In genomic region chr4:77952399-77952974, GRCh38 we compare ENCODE assay signal across 17 cellular contexts.
A peak's percentile ranks its signal among the peaks of the same experiment; 100 is the strongest.
DNase-seq lines count a peak whose midpoint lies in the region; ATAC-seq, FAIRE-seq and TF ChIP-seq lines count a peak whose summit lies in the region.
"Had no signal": no experiment of that assay in that cellular context is flagged by ENCODE, and none has a peak within 500 bp of the region (broad histone marks: within the 10 kb centered on the region; RNA-seq: fewer than 3 reads in every experiment).

No MANE protein-coding gene starts in this region.

- H3K36me3 Mint-ChIP-seq in activated CD8-positive, alpha-beta T cell treated with anti-CD3 and anti-CD28 coated beads for 36 hours (ENCODE audit: low read depth), result peaks cover 21% of the 10 kb centered on the region
- peaks cover 26% of the 10 kb centered on the region for H3K36me3 Mint-ChIP-seq in activated CD8-positive, alpha-beta T cell treated with anti-CD3 and anti-CD28 coated beads, Interleukin-2, amount 10 ng/mL, durations not matched to agents 7 days and 5 days (ENCODE audit: low read depth)
- H3K36me3 Mint-ChIP-seq in activated T-helper 2 cell treated with anti-CD3 and anti-CD28 coated beads, Interferon-gamma antibody, Interleukin-2, Interleukin-4, amounts not matched to agents 10 μg/mL and 5 μg/mL and 100 μg/mL, durations not matched to agents 14 hours and 24 hours and 36 hours (ENCODE audit: low read depth), result peaks cover 36% of the 10 kb centered on the region
- peaks cover 46% of the 10 kb centered on the region for H3K36me3 Mint-ChIP-seq in stimulated activated effector memory CD8-positive, alpha-beta T cell treated with anti-CD3 and anti-CD28 coated beads, Interleukin-12 subunit alpha, Interleukin-12 subunit beta, amount 100 ng/mL, for 72 hours

- peak; percentile 71 for FAIRE-seq in GM19239 (lab: Jason Lieb, UNC)

- POLR2A ChIA-PET in activated CD8-positive, alpha-beta T cell treated with anti-CD3 and anti-CD28 coated beads for 36 hours (lab: Charles Lee), result no interaction called here
- POLR2A ChIA-PET in activated CD8-positive, alpha-beta T cell treated with anti-CD3 and anti-CD28 coated beads, Interleukin-2, amount 10 ng/mL, durations not matched to agents 7 days and 5 days (lab: Charles Lee), result no interaction called here

- intact Hi-C loops in activated CD8-positive, alpha-beta T cell treated with anti-CD3 and anti-CD28 coated beads for 36 hours (cut with micrococcal nuclease), result no loop called here
- intact Hi-C loops in activated T-helper 2 cell treated with anti-CD3 and anti-CD28 coated beads, Interferon-gamma antibody, Interleukin-2, Interleukin-4, amounts not matched to agents 10 μg/mL and 5 μg/mL and 100 μg/mL, durations not matched to agents 14 hours and 24 hours and 36 hours (cut with micrococcal nuclease), result no loop called here

- DNase-seq in activated CD8-positive, alpha-beta T cell treated with anti-CD3 and anti-CD28 coated beads for 36 hours, result no peak
- no peak for DNase-seq in activated CD8-positive, alpha-beta T cell treated with anti-CD3 and anti-CD28 coated beads, Interleukin-2, amount 10 ng/mL, durations not matched to agents 7 days and 5 days
- DNase-seq in GM19239 (ENCODE audit: insufficient read length, low spot score), result no peak
- DNase-seq in activated T-helper 2 cell treated with anti-CD3 and anti-CD28 coated beads, Interferon-gamma antibody, Interleukin-2, Interleukin-4, amounts not matched to agents 10 μg/mL and 5 μg/mL and 100 μg/mL, durations not matched to agents 14 hours and 24 hours and 36 hours (ENCODE audit: low spot score), result no peak
- DNase-seq in stimulated activated effector memory CD8-positive, alpha-beta T cell treated with anti-CD3 and anti-CD28 coated beads, Interleukin-12 subunit alpha, Interleukin-12 subunit beta, amount 100 ng/mL, for 72 hours (ENCODE audit: low spot score in 2 of 2), result no peak
- DNase-seq: CD8-positive, alpha-beta memory T cell; H9; IMR-90; Karpas-422; NCI-H1417 treated with DMSO at 0.1 percent for 48 hours; NCI-H2029; NCI-H2227 treated with DMSO at 0.1 percent for 48 hours; NCI-H510A treated with DMSO at 0.1 percent for 48 hours; NCI-H82; PC-3 had no signal

- no peaks in the 10 kb centered on the region for H3K9me3 Mint-ChIP-seq in activated CD8-positive, alpha-beta T cell treated with anti-CD3 and anti-CD28 coated beads for 36 hours
- no peaks in the 10 kb centered on the region for H3K9me3 Mint-ChIP-seq in activated CD8-positive, alpha-beta T cell treated with anti-CD3 and anti-CD28 coated beads, Interleukin-2, amount 10 ng/mL, durations not matched to agents 7 days and 5 days (ENCODE audit: insufficient read depth)
- no peaks in the 10 kb centered on the region for H3K9me3 Mint-ChIP-seq in activated T-helper 2 cell treated with anti-CD3 and anti-CD28 coated beads, Interferon-gamma antibody, Interleukin-2, Interleukin-4, amounts not matched to agents 10 μg/mL and 5 μg/mL and 100 μg/mL, durations not matched to agents 14 hours and 24 hours and 36 hours
- no peaks in the 10 kb centered on the region for H3K9me3 Mint-ChIP-seq in stimulated activated effector memory CD8-positive, alpha-beta T cell treated with anti-CD3 and anti-CD28 coated beads, Interleukin-12 subunit alpha, Interleukin-12 subunit beta, amount 100 ng/mL, for 72 hours
- H3K9me3 Mint-ChIP-seq: CD8-positive, alpha-beta memory T cell; H9 had no signal

- peak overlapping the region; percentile 52 for H3K27ac Mint-ChIP-seq in activated CD8-positive, alpha-beta T cell treated with anti-CD3 and anti-CD28 coated beads for 36 hours
- no peak overlapping the region for H3K27ac Mint-ChIP-seq in activated CD8-positive, alpha-beta T cell treated with anti-CD3 and anti-CD28 coated beads, Interleukin-2, amount 10 ng/mL, durations not matched to agents 7 days and 5 days
- H3K27ac Mint-ChIP-seq in activated T-helper 2 cell treated with anti-CD3 and anti-CD28 coated beads, Interferon-gamma antibody, Interleukin-2, Interleukin-4, amounts not matched to agents 10 μg/mL and 5 μg/mL and 100 μg/mL, durations not matched to agents 14 hours and 24 hours and 36 hours, result peak overlapping the region; percentile 33
- no peak overlapping the region for H3K27ac Mint-ChIP-seq in stimulated activated effector memory CD8-positive, alpha-beta T cell treated with anti-CD3 and anti-CD28 coated beads, Interleukin-12 subunit alpha, Interleukin-12 subunit beta, amount 100 ng/mL, for 72 hours
- H3K27ac Mint-ChIP-seq: H9 had no signal

- no peak overlapping the region for H3K4me3 Mint-ChIP-seq in activated CD8-positive, alpha-beta T cell treated with anti-CD3 and anti-CD28 coated beads for 36 hours
- no peak overlapping the region for H3K4me3 Mint-ChIP-seq in activated CD8-positive, alpha-beta T cell treated with anti-CD3 and anti-CD28 coated beads, Interleukin-2, amount 10 ng/mL, durations not matched to agents 7 days and 5 days
- H3K4me3 Mint-ChIP-seq in activated T-helper 2 cell treated with anti-CD3 and anti-CD28 coated beads, Interferon-gamma antibody, Interleukin-2, Interleukin-4, amounts not matched to agents 10 μg/mL and 5 μg/mL and 100 μg/mL, durations not matched to agents 14 hours and 24 hours and 36 hours (ENCODE audit: low read depth), result no peak overlapping the region
- H3K4me3 Mint-ChIP-seq in stimulated activated effector memory CD8-positive, alpha-beta T cell treated with anti-CD3 and anti-CD28 coated beads, Interleukin-12 subunit alpha, Interleukin-12 subunit beta, amount 100 ng/mL, for 72 hours, result no peak overlapping the region
- H3K4me3 Mint-ChIP-seq: CD8-positive, alpha-beta memory T cell; H9 had no signal

- H3K4me1 Mint-ChIP-seq in activated CD8-positive, alpha-beta T cell treated with anti-CD3 and anti-CD28 coated beads for 36 hours (ENCODE audit: low read depth), result peaks cover 16% of the 10 kb centered on the region
- no peaks in the 10 kb centered on the region for H3K4me1 Mint-ChIP-seq in activated CD8-positive, alpha-beta T cell treated with anti-CD3 and anti-CD28 coated beads, Interleukin-2, amount 10 ng/mL, durations not matched to agents 7 days and 5 days (ENCODE audit: low read depth)
- H3K4me1 Mint-ChIP-seq in activated T-helper 2 cell treated with anti-CD3 and anti-CD28 coated beads, Interferon-gamma antibody, Interleukin-2, Interleukin-4, amounts not matched to agents 10 μg/mL and 5 μg/mL and 100 μg/mL, durations not matched to agents 14 hours and 24 hours and 36 hours (ENCODE audit: low read depth), result peaks cover 9% of the 10 kb centered on the region
- H3K4me1 Mint-ChIP-seq in stimulated activated effector memory CD8-positive, alpha-beta T cell treated with anti-CD3 and anti-CD28 coated beads, Interleukin-12 subunit alpha, Interleukin-12 subunit beta, amount 100 ng/mL, for 72 hours, result peaks cover 5% of the 10 kb centered on the region
- H3K4me1 Mint-ChIP-seq: CD8-positive, alpha-beta memory T cell; H9 had no signal

- CTCF ChIA-PET in activated CD8-positive, alpha-beta T cell treated with anti-CD3 and anti-CD28 coated beads for 36 hours (lab: Charles Lee), result no interaction called here
- CTCF ChIA-PET in activated CD8-positive, alpha-beta T cell treated with anti-CD3 and anti-CD28 coated beads, Interleukin-2, amount 10 ng/mL, durations not matched to agents 7 days and 5 days (lab: Charles Lee), result no interaction called here

- no peak for TF ChIP-seq CTCF in activated CD8-positive, alpha-beta T cell treated with anti-CD3 and anti-CD28 coated beads for 36 hours (IDR thresholded peaks at IDR 0.05)

- H3K27me3 Mint-ChIP-seq in activated CD8-positive, alpha-beta T cell treated with anti-CD3 and anti-CD28 coated beads for 36 hours, result no peaks in the 10 kb centered on the region
- no peaks in the 10 kb centered on the region for H3K27me3 Mint-ChIP-seq in activated CD8-positive, alpha-beta T cell treated with anti-CD3 and anti-CD28 coated beads, Interleukin-2, amount 10 ng/mL, durations not matched to agents 7 days and 5 days (ENCODE audit: low read depth)
- H3K27me3 Mint-ChIP-seq in activated T-helper 2 cell treated with anti-CD3 and anti-CD28 coated beads, Interferon-gamma antibody, Interleukin-2, Interleukin-4, amounts not matched to agents 10 μg/mL and 5 μg/mL and 100 μg/mL, durations not matched to agents 14 hours and 24 hours and 36 hours (ENCODE audit: low read depth), result no peaks in the 10 kb centered on the region
- H3K27me3 Mint-ChIP-seq: CD8-positive, alpha-beta memory T cell had no signal

- ATAC-seq in activated CD8-positive, alpha-beta T cell treated with anti-CD3 and anti-CD28 coated beads for 36 hours, result no peak
- no peak for ATAC-seq in activated CD8-positive, alpha-beta T cell treated with anti-CD3 and anti-CD28 coated beads, Interleukin-2, amount 10 ng/mL, durations not matched to agents 7 days and 5 days
- ATAC-seq in stimulated activated effector memory CD8-positive, alpha-beta T cell treated with anti-CD3 and anti-CD28 coated beads, Interleukin-12 subunit alpha, Interleukin-12 subunit beta, amount 100 ng/mL, for 72 hours, result peak; percentile 42
- no peak for ATAC-seq in GM18517 (IDR thresholded peaks at IDR 0.05; ENCODE audit: unreplicated experiment)
- ATAC-seq in GM21737 (IDR thresholded peaks at IDR 0.05; ENCODE audit: unreplicated experiment), result no peak
- ATAC-seq: PC-3 had no signal

Comparison
In these comparisons a context has a peak if more than half of its experiments do, and no peak if none do; other contexts are left out.
1. H3K27ac Mint-ChIP-seq: peak in activated CD8-positive, alpha-beta T cell treated with anti-CD3 and anti-CD28 coated beads for 36 hours (single experiment) and activated T-helper 2 cell treated with anti-CD3 and anti-CD28 coated beads, Interferon-gamma antibody, Interleukin-2, Interleukin-4, amounts not matched to agents 10 μg/mL and 5 μg/mL and 100 μg/mL, durations not matched to agents 14 hours and 24 hours and 36 hours (single experiment); none in activated CD8-positive, alpha-beta T cell treated with anti-CD3 and anti-CD28 coated beads, Interleukin-2, amount 10 ng/mL, durations not matched to agents 7 days and 5 days (single experiment) and stimulated activated effector memory CD8-positive, alpha-beta T cell treated with anti-CD3 and anti-CD28 coated beads, Interleukin-12 subunit alpha, Interleukin-12 subunit beta, amount 100 ng/mL, for 72 hours (single experiment).